13 cellular contexts compared by ENCODE assay signal in genomic region chr3:45124379-45124778, GRCh38. TPM values are rescaled to one million over a fixed set of nuclear protein-coding genes. Genes with fewer than 3 reads are reported as not detected.
DNase-seq lines count a peak whose midpoint lies in the region; ATAC-seq and TF ChIP-seq lines count a peak whose summit lies in the region.
"Had no signal": no experiment of that assay in that cellular context is flagged by ENCODE, and none has a peak within 500 bp of the region (broad histone marks: within the 10 kb centered on the region; RNA-seq: fewer than 3 reads in every experiment).

No MANE protein-coding gene starts in this region.

- H3K9me3 ChIP-seq in colonic mucosa (no peaks in the 10 kb centered on the region), mesenchymal stem cell (ENCODE audit: control insufficient read depth, low read length) (no peaks in the 10 kb centered on the region)
- H3K9me3 ChIP-seq: ovary had no signal

- H3K27me3 Mint-ChIP-seq in activated naive CD8-positive, alpha-beta T cell treated with anti-CD3 and anti-CD28 coated beads, Interleukin-2, amount 50 U/mL, for 24 hours: peaks cover 15% of the 10 kb centered on the region

- ATAC-seq in activated naive CD8-positive, alpha-beta T cell treated with anti-CD3 and anti-CD28 coated beads, Interleukin-2, amount 50 U/mL, for 24 hours: no peak
- no peak for ATAC-seq in HG02938 (IDR thresholded peaks at IDR 0.05; ENCODE audit: unreplicated experiment)

- H2BK5ac ChIP-seq in mesenchymal stem cell (ENCODE audit: low read depth, low read length, poor library complexity, severe bottlenecking): peak overlapping the region; percentile 98

- H3K4me1 Mint-ChIP-seq in activated naive CD8-positive, alpha-beta T cell treated with anti-CD3 and anti-CD28 coated beads, Interleukin-2, amount 50 U/mL, for 24 hours: peaks cover 24% of the 10 kb centered on the region
- H3K4me1 Mint-ChIP-seq: CD8-positive, alpha-beta memory T cell had no signal

- H3K79me1 ChIP-seq in mesenchymal stem cell (replicated peaks; ENCODE audit: low read length, poor library complexity, severe bottlenecking): peaks cover 10% of the 10 kb centered on the region

- peak overlapping the region in 1 of 2 experiments; percentile 68 for H3K23ac ChIP-seq in mesenchymal stem cell (ENCODE audit: low read length in 2 of 2)

- peak overlapping the region; percentile 98 for H4K91ac ChIP-seq in mesenchymal stem cell (ENCODE audit: low read length)

- H2BK120ac ChIP-seq in mesenchymal stem cell (ENCODE audit: low read depth, low read length): peak overlapping the region; percentile 64

- H3K9ac ChIP-seq in colonic mucosa (ENCODE audit: low read depth in 2 of 2, low read length in 2 of 2) (peak overlapping the region in 1 of 2 donors; percentile 65), mesenchymal stem cell (ENCODE audit: low read length) (peak overlapping the region; percentile 82)

- H3K27me3 ChIP-seq in colonic mucosa: no peaks in the 10 kb centered on the region
- no peaks in the 10 kb centered on the region for H3K27me3 ChIP-seq in mesenchymal stem cell (ENCODE audit: control insufficient read depth in 1 of 2, insufficient read depth in 1 of 2, low read length in 2 of 2)
- H3K27me3 ChIP-seq: ovary had no signal

- H3K27ac Mint-ChIP-seq in activated naive CD8-positive, alpha-beta T cell treated with anti-CD3 and anti-CD28 coated beads, Interleukin-2, amount 50 U/mL, for 24 hours: no peak overlapping the region
- H3K27ac Mint-ChIP-seq: CD8-positive, alpha-beta memory T cell had no signal

- H3K27ac ChIP-seq in colonic mucosa (peak overlapping the region; percentile 86), mesenchymal stem cell (ENCODE audit: low read length, poor library complexity, severe bottlenecking) (peak overlapping the region; percentile 100)
- H3K27ac ChIP-seq: ovary had no signal

- H3K4me3 Mint-ChIP-seq in activated naive CD8-positive, alpha-beta T cell treated with anti-CD3 and anti-CD28 coated beads, Interleukin-2, amount 50 U/mL, for 24 hours: no peak overlapping the region
- H3K4me3 Mint-ChIP-seq: activated naive CD4-positive, alpha-beta T cell treated with anti-CD3 and anti-CD28 coated beads, Interleukin-2, amount 50 U/mL, for 24 hours; CD8-positive, alpha-beta memory T cell had no signal

- peak overlapping the region in 1 of 2 experiments; percentile 57 for H3K14ac ChIP-seq in mesenchymal stem cell (ENCODE audit: low read length in 2 of 2)

- H3K4me3 ChIP-seq in AG10803 (ENCODE audit: low read length) (no peak overlapping the region), colonic mucosa (no peak overlapping the region), mesenchymal stem cell (ENCODE audit: insufficient read depth in 1 of 2, low read depth in 1 of 2, low read length in 2 of 2) (peak overlapping the region in 1 of 2 experiments; percentile 5)
- H3K4me3 ChIP-seq: ovary had no signal

- H3K9me3 Mint-ChIP-seq in activated naive CD8-positive, alpha-beta T cell treated with anti-CD3 and anti-CD28 coated beads, Interleukin-2, amount 50 U/mL, for 24 hours: no peaks in the 10 kb centered on the region
- H3K9me3 Mint-ChIP-seq: activated naive CD4-positive, alpha-beta T cell treated with anti-CD3 and anti-CD28 coated beads, Interleukin-2, amount 50 U/mL, for 24 hours; CD8-positive, alpha-beta memory T cell had no signal

- H3K4me1 ChIP-seq in colonic mucosa: peaks cover 26% of the 10 kb centered on the region
- peaks cover 25% of the 10 kb centered on the region for H3K4me1 ChIP-seq in mesenchymal stem cell (ENCODE audit: control insufficient read depth, insufficient read depth, low read depth, low read length)

- no peak overlapping the region for H2AFZ ChIP-seq in mesenchymal stem cell (ENCODE audit: low read depth, low read length)

- peak overlapping the region; percentile 100 for H2AK5ac ChIP-seq in mesenchymal stem cell (ENCODE audit: low read length, severe bottlenecking)

- peak overlapping the region; percentile 24 for H3K4me2 ChIP-seq in mesenchymal stem cell (ENCODE audit: low read length, poor library complexity, severe bottlenecking)

- H3K36me3 ChIP-seq in colonic mucosa: no peaks in the 10 kb centered on the region
- peaks cover 8 to 14% of the 10 kb centered on the region in 2 experiments for H3K36me3 ChIP-seq in mesenchymal stem cell (ENCODE audit: control insufficient read depth in 1 of 2, insufficient read depth in 2 of 2, low read depth in 1 of 2, low read length in 2 of 2)
- H3K36me3 ChIP-seq: ovary had no signal

- no peaks in the 10 kb centered on the region for H3K36me3 Mint-ChIP-seq in activated naive CD8-positive, alpha-beta T cell treated with anti-CD3 and anti-CD28 coated beads, Interleukin-2, amount 50 U/mL, for 24 hours (ENCODE audit: low read depth)
- H3K36me3 Mint-ChIP-seq: activated naive CD4-positive, alpha-beta T cell treated with anti-CD3 and anti-CD28 coated beads, Interleukin-2, amount 50 U/mL, for 24 hours; CD8-positive, alpha-beta memory T cell had no signal

- peak overlapping the region; percentile 96 to 100 for H2BK12ac ChIP-seq in mesenchymal stem cell (ENCODE audit: low read length in 2 of 2)

- peak; percentile 97 for DNase-seq in AG10803 (ENCODE audit: low read depth)
- peak; percentile 98 for DNase-seq in M059J (ENCODE audit: low read depth)
- no peak for DNase-seq in colonic mucosa
- peak; percentile 91 for DNase-seq in mesenchymal stem cell
- no peak for DNase-seq in occipital lobe (lab: John Stamatoyannopoulos, UW)
- no peak for DNase-seq in NCI-H345 treated with DMSO at 0.1 percent for 48 hours (lab: John Stamatoyannopoulos, UW; ENCODE audit: unreplicated experiment)
- DNase-seq in activated naive CD8-positive, alpha-beta T cell treated with anti-CD3 and anti-CD28 coated beads, Interleukin-2, amount 50 U/mL, for 24 hours: no peak
- DNase-seq: CD8-positive, alpha-beta memory T cell; hypothalamus; NCI-H510A treated with DMSO at 0.1 percent for 48 hours; ovary had no signal

- peak overlapping the region; percentile 71 for H4K8ac ChIP-seq in mesenchymal stem cell (ENCODE audit: low read length)

- peak overlapping the region; percentile 80 to 97 for H3K18ac ChIP-seq in mesenchymal stem cell (ENCODE audit: low read depth in 1 of 2, low read length in 2 of 2)

- 18% methylated on average over 4 of the region's 4 CpGs for WGBS in mesenchymal stem cell

- H2BK15ac ChIP-seq in mesenchymal stem cell (ENCODE audit: low read depth, poor library complexity, severe bottlenecking): peak overlapping the region; percentile 19

- H3K4ac ChIP-seq in mesenchymal stem cell (ENCODE audit: low read depth in 1 of 2, low read length in 2 of 2): peak overlapping the region; percentile 83 to 89

- TF ChIP-seq CTCF in AG10803 (conservative IDR thresholded peaks at IDR 0.05; ENCODE audit: low read length) (no peak), colonic mucosa (IDR thresholded peaks at IDR 0.05) (no peak)

- intact Hi-C loops in colonic mucosa (cut with DNase I): no loop called here

RNA-seq across cellular contexts. Expression of gene CDCP1, which starts 21.8 kb away (rescaled TPM):
- 23.7 and 33.5 TPM in 2 replicates for total RNA-seq in M059J (2014; rRNA removed; shearing (Covaris generic))
- total RNA-seq in colonic mucosa: 100 to 1,000 TPM in 1 of 2 donors, 10 to 100 TPM in 1; 84.5 to 107 TPM
- polyA plus RNA-seq in mesenchymal stem cell (2013, experiment 1 of 2): 71.6 TPM
- 71.5 TPM for polyA plus RNA-seq in mesenchymal stem cell (2013, experiment 2 of 2)
- total RNA-seq in occipital lobe: 0.62 TPM
- polyA plus RNA-seq: CD8-positive, alpha-beta memory T cell had no signal

Comparison
In these comparisons a context has a peak if more than half of its experiments do, and no peak if none do; other contexts are left out.
1. DNase-seq: peak in AG10803 (single experiment), M059J (single experiment) and mesenchymal stem cell (single experiment); none in colonic mucosa (single experiment), occipital lobe (single experiment), NCI-H345 treated with DMSO at 0.1 percent for 48 hours (single experiment) and activated naive CD8-positive, alpha-beta T cell treated with anti-CD3 and anti-CD28 coated beads, Interleukin-2, amount 50 U/mL, for 24 hours (single experiment).
2. RNA of gene CDCP1, which starts 21.8 kb away (total RNA-seq): 84.5 to 107 TPM in colonic mucosa and 23.7 to 33.5 TPM in M059J; 0.62 TPM in occipital lobe (single experiment); every median in the first group is over 10 times any median in the second.